Comparison of ENCODE assay signal across 29 cellular contexts in the genomic region with DNA sequence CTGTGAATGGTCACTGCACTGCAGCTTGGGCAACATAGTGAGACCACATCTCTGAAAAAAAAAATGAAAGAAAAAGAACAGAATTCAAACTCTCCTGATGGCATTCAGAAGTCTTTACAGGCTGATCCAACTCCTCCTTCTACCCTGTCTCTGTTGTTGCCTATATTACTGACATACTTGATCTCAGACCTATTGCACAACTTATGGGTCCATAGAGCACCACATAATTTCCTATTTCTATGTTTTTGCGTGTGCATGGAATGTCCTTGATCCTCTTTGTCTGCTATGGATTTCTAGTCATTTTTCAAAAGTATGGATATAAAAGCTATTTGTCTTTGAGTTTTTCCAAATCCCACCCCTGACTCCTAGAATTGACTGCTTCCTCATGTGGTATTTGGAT. TPM values are rescaled to one million over a fixed set of nuclear protein-coding genes. Genes with fewer than 3 reads are reported as not detected.
"Had no signal": no experiment of that assay in that cellular context is flagged by ENCODE, and none has a peak within 500 bp of the region (broad histone marks: within the 10 kb centered on the region; RNA-seq: fewer than 3 reads in every experiment).

No MANE protein-coding gene starts in this region.

- H3K36me3 Mint-ChIP-seq: stimulated activated effector memory CD8-positive, alpha-beta T cell treated with anti-CD3 and anti-CD28 coated beads, Interleukin-12 subunit alpha, Interleukin-12 subunit beta, amount 100 ng/mL, for 72 hours; stimulated activated memory B cell treated with anti-CD40 and anti-IgM and Interleukin-4, amounts not matched to agents 10 μg/mL and 1 μg/mL and 100 μg/mL, for 72 hours; stimulated activated naive B cell treated with anti-CD40 and anti-IgM and Interleukin-4, amounts not matched to agents 10 μg/mL and 1 μg/mL and 100 μg/mL, for 72 hours; type B pancreatic cell had no signal

- H3K27ac ChIP-seq: stomach, suprapubic skin, testis, thoracic aorta, thyroid gland, tibial artery, tibial nerve, transverse colon, upper lobe of left lung, upper lobe of right lung, uterus, vagina had no signal

- H3K9me3 Mint-ChIP-seq: stimulated activated effector memory CD8-positive, alpha-beta T cell treated with anti-CD3 and anti-CD28 coated beads, Interleukin-12 subunit alpha, Interleukin-12 subunit beta, amount 100 ng/mL, for 72 hours; stimulated activated memory B cell treated with anti-CD40 and anti-IgM and Interleukin-4, amounts not matched to agents 10 μg/mL and 1 μg/mL and 100 μg/mL, for 72 hours; stimulated activated naive B cell treated with anti-CD40 and anti-IgM and Interleukin-4, amounts not matched to agents 10 μg/mL and 1 μg/mL and 100 μg/mL, for 72 hours; stimulated activated naive CD8-positive, alpha-beta T cell treated with anti-CD3 and anti-CD28 coated beads, Interleukin-15, amount 100 ng/mL, for 72 hours; stimulated activated naive CD8-positive, alpha-beta T cell treated with anti-CD3 and anti-CD28 coated beads, Interleukin-15, Interleukin-2, amounts not matched to agents 100 ng/mL and 50 ng/mL, for 24 hours; type B pancreatic cell had no signal

- H3K4me3 Mint-ChIP-seq: stimulated activated effector memory CD8-positive, alpha-beta T cell treated with anti-CD3 and anti-CD28 coated beads, Interleukin-12 subunit alpha, Interleukin-12 subunit beta, amount 100 ng/mL, for 72 hours; stimulated activated memory B cell treated with anti-CD40 and anti-IgM and Interleukin-4, amounts not matched to agents 10 μg/mL and 1 μg/mL and 100 μg/mL, for 72 hours; stimulated activated naive B cell treated with anti-CD40 and anti-IgM and Interleukin-4, amounts not matched to agents 10 μg/mL and 1 μg/mL and 100 μg/mL, for 72 hours; stimulated activated naive CD8-positive, alpha-beta T cell treated with anti-CD3 and anti-CD28 coated beads, Interleukin-15, amount 100 ng/mL, for 72 hours; stimulated activated naive CD8-positive, alpha-beta T cell treated with anti-CD3 and anti-CD28 coated beads, Interleukin-15, Interleukin-2, amounts not matched to agents 100 ng/mL and 50 ng/mL, for 24 hours; type B pancreatic cell had no signal

- H3K4me3 ChIP-seq: stomach, suprapubic skin, testis, thoracic aorta, thyroid gland, tibial artery, tibial nerve, transverse colon, upper lobe of left lung, upper lobe of right lung, uterus, vagina had no signal

- FAIRE-seq: urothelium cell line had no signal

- H3K36me3 ChIP-seq: stomach, suprapubic skin, thoracic aorta, thyroid gland, tibial artery, tibial nerve, transverse colon, upper lobe of left lung, upper lobe of right lung, uterus, vagina had no signal

- ATAC-seq: stimulated activated effector memory CD8-positive, alpha-beta T cell treated with anti-CD3 and anti-CD28 coated beads, Interleukin-12 subunit alpha, Interleukin-12 subunit beta, amount 100 ng/mL, for 72 hours; stimulated activated memory B cell treated with anti-CD40 and anti-IgM and Interleukin-4, amounts not matched to agents 10 μg/mL and 1 μg/mL and 100 μg/mL, for 72 hours; stimulated activated naive B cell treated with anti-CD40 and anti-IgM and Interleukin-4, amounts not matched to agents 10 μg/mL and 1 μg/mL and 100 μg/mL, for 72 hours; stimulated activated naive CD8-positive, alpha-beta T cell treated with anti-CD3 and anti-CD28 coated beads, Interleukin-15, amount 100 ng/mL, for 72 hours; stimulated activated naive CD8-positive, alpha-beta T cell treated with anti-CD3 and anti-CD28 coated beads, Interleukin-15, Interleukin-2, amounts not matched to agents 100 U/mL and 50 U/mL, for 24 hours; upper lobe of right lung had no signal

- H3K27me3 Mint-ChIP-seq: stimulated activated memory B cell treated with anti-CD40 and anti-IgM and Interleukin-4, amounts not matched to agents 10 μg/mL and 1 μg/mL and 100 μg/mL, for 72 hours; stimulated activated naive CD8-positive, alpha-beta T cell treated with anti-CD3 and anti-CD28 coated beads, Interleukin-15, amount 100 ng/mL, for 72 hours had no signal

- H3K4me1 Mint-ChIP-seq: stimulated activated effector memory CD8-positive, alpha-beta T cell treated with anti-CD3 and anti-CD28 coated beads, Interleukin-12 subunit alpha, Interleukin-12 subunit beta, amount 100 ng/mL, for 72 hours; stimulated activated memory B cell treated with anti-CD40 and anti-IgM and Interleukin-4, amounts not matched to agents 10 μg/mL and 1 μg/mL and 100 μg/mL, for 72 hours; stimulated activated naive B cell treated with anti-CD40 and anti-IgM and Interleukin-4, amounts not matched to agents 10 μg/mL and 1 μg/mL and 100 μg/mL, for 72 hours; stimulated activated naive CD8-positive, alpha-beta T cell treated with anti-CD3 and anti-CD28 coated beads, Interleukin-15, amount 100 ng/mL, for 72 hours had no signal

- H3K4me1 ChIP-seq: thyroid gland, tibial artery, transverse colon, upper lobe of left lung, upper lobe of right lung, uterus, vagina had no signal

- H3K27me3 ChIP-seq: stomach, suprapubic skin, testis, thyroid gland, tibial artery, tibial nerve, transverse colon, upper lobe of left lung, uterus, vagina had no signal

- DNase-seq: stimulated activated CD4-positive, alpha-beta T cell treated with anti-CD3 and anti-CD28 coated beads, Interleukin-2, amount 100 ng/mL, for 48 hours; stimulated activated CD4-positive, alpha-beta T cell treated with anti-CD3 and anti-CD28 coated beads, Interleukin-4, amount 100 ng/mL, for 1 hour; stimulated activated CD4-positive, alpha-beta T cell treated with anti-CD3 and anti-CD28 coated beads, Interleukin-4, amount 100 ng/mL, for 24 hours; stimulated activated CD4-positive, alpha-beta T cell treated with anti-CD3 and anti-CD28 coated beads, Interleukin-4, amount 100 ng/mL, for 4 hours; stimulated activated CD8-positive, alpha-beta memory T cell treated with anti-CD3 and anti-CD28 coated beads, Interleukin-4, amount 100 ng/mL, for 48 hours; stimulated activated naive B cell treated with anti-CD40 and anti-IgM and Interleukin-4, amounts not matched to agents 10 μg/mL and 1 μg/mL and 100 μg/mL, for 72 hours; stimulated activated naive CD4-positive, alpha-beta T cell; stimulated activated naive CD4-positive, alpha-beta T cell treated with Interleukin-2 at 50 U/mL for 16 hours; stimulated activated naive CD8-positive, alpha-beta T cell treated with anti-CD3 and anti-CD28 coated beads, Interleukin-15, amount 100 ng/mL, for 72 hours; stimulated activated naive CD8-positive, alpha-beta T cell treated with anti-CD3 and anti-CD28 coated beads, Interleukin-15, Interleukin-2, amounts not matched to agents 100 U/mL and 50 U/mL, for 24 hours; stomach; substantia nigra; testis; thyroid gland; tibial artery; transverse colon; trophoblast cell; upper lobe of left lung; upper lobe of right lung; uterus had no signal

- H3K27ac Mint-ChIP-seq: stimulated activated effector memory CD8-positive, alpha-beta T cell treated with anti-CD3 and anti-CD28 coated beads, Interleukin-12 subunit alpha, Interleukin-12 subunit beta, amount 100 ng/mL, for 72 hours; stimulated activated memory B cell treated with anti-CD40 and anti-IgM and Interleukin-4, amounts not matched to agents 10 μg/mL and 1 μg/mL and 100 μg/mL, for 72 hours; stimulated activated naive B cell treated with anti-CD40 and anti-IgM and Interleukin-4, amounts not matched to agents 10 μg/mL and 1 μg/mL and 100 μg/mL, for 72 hours; stimulated activated naive CD8-positive, alpha-beta T cell treated with anti-CD3 and anti-CD28 coated beads, Interleukin-15, amount 100 ng/mL, for 72 hours; stimulated activated naive CD8-positive, alpha-beta T cell treated with anti-CD3 and anti-CD28 coated beads, Interleukin-15, Interleukin-2, amounts not matched to agents 100 ng/mL and 50 ng/mL, for 24 hours; type B pancreatic cell had no signal

- H3K9me3 ChIP-seq: stomach, suprapubic skin, testis, thoracic aorta, thyroid gland, tibial artery, tibial nerve, transverse colon, upper lobe of left lung, upper lobe of right lung, uterus, vagina had no signal

RNA-seq across cellular contexts. Expression of a gene that starts 22.4 kb away (rescaled TPM):
- total RNA-seq: thoracic aorta had no signal
